In genomic region chr9:131407717-131408195, GRCh38 we compare ENCODE assay signal across 8 cellular contexts. TPM values are rescaled to one million over a fixed set of nuclear protein-coding genes. Genes with fewer than 3 reads are reported as not detected.
A peak's percentile ranks its signal among the peaks of the same experiment; 100 is the strongest.
DNase-seq lines count a peak whose midpoint lies in the region; ATAC-seq, FAIRE-seq and TF ChIP-seq lines count a peak whose summit lies in the region.

No MANE protein-coding gene starts in this region.

- H2AFZ ChIP-seq in SK-N-SH (ENCODE audit: low read depth) = no peak overlapping the region

- intact Hi-C loops in kidney (cut with DNase I) = no loop called here

- CTCF ChIA-PET in HEK293T (lab: Yijun Ruan, JAX) (interaction anchor here (0.5 to 1.0 kb wide), 3 partner anchors 8 to 40 kb away, joined by 4 to 6 read pairs (median 5); no protein-coding TSS in a partner anchor), SK-N-SH (lab: Yijun Ruan, JAX) (interaction anchor here (1.2 to 1.9 kb wide), 2 partner anchors 10 to 15 kb away, joined by 3 to 5 read pairs; no protein-coding TSS in a partner anchor)

- H3K79me2 ChIP-seq in SK-N-SH (ENCODE audit: insufficient read depth) = peaks cover 100% of the 10 kb centered on the region

- H3K27me3 ChIP-seq in SK-N-SH (ENCODE audit: insufficient read depth) = no peaks in the 10 kb centered on the region

- peak overlapping the region; percentile 43; the same call in 1 of the 2 replicates for H3K4me2 ChIP-seq in SK-N-SH

- ATAC-seq in stimulated activated naive CD8-positive, alpha-beta T cell treated with anti-CD3 and anti-CD28 coated beads, Interleukin-15, Interleukin-2, amounts not matched to agents 100 U/mL and 50 U/mL, for 24 hours = peak; percentile 37
- ATAC-seq in HG03025 (IDR thresholded peaks at IDR 0.05; ENCODE audit: low FRiP score, unreplicated experiment) = no peak
- ATAC-seq in HG02938 (IDR thresholded peaks at IDR 0.05; ENCODE audit: unreplicated experiment) = no peak
- ATAC-seq in GM21576 (IDR thresholded peaks at IDR 0.05; ENCODE audit: unreplicated experiment) = no peak

- TF ChIP-seq RAD21 in SK-N-SH (IDR thresholded peaks at IDR 0.05; ENCODE audit: low read length) = no peak

- TF ChIP-seq EP300 in SK-N-SH (IDR thresholded peaks at IDR 0.05; ENCODE audit: borderline replicate concordance in 1 of 2, low read depth in 1 of 2, low read length in 1 of 2) = no peak

- FAIRE-seq in kidney (lab: Jason Lieb, UNC) = no peak

- H4K20me1 ChIP-seq in SK-N-SH (ENCODE audit: insufficient read depth) = peaks cover 100% of the 10 kb centered on the region

- TF ChIP-seq CTCF in SK-N-SH (IDR thresholded peaks at IDR 0.05) (peak; percentile 22), kidney (IDR thresholded peaks at IDR 0.05; ENCODE audit: borderline replicate concordance, extremely low read depth, insufficient read depth) (peak; percentile 13)

- H3K36me3 ChIP-seq in SK-N-SH (replicated peaks in 1 of 2; ENCODE audit: control insufficient read depth in 1 of 2, insufficient read depth in 2 of 2, low read length in 1 of 2) = peaks cover 0 to 8% of the 10 kb centered on the region in 2 experiments
- H3K36me3 ChIP-seq in kidney (ENCODE audit: control insufficient read depth in 1 of 2, insufficient read depth in 2 of 2, low read length in 2 of 2) = no peaks in the 10 kb centered on the region

- peak; percentile 62 for DNase-seq in HEK293T (ENCODE audit: extremely low spot score)
- no peak for DNase-seq in SK-N-SH
- peak; percentile 57 for DNase-seq in central memory CD4-positive, alpha-beta T cell
- DNase-seq in kidney = no peak
- no peak for DNase-seq in stimulated activated naive CD8-positive, alpha-beta T cell treated with anti-CD3 and anti-CD28 coated beads, Interleukin-15, Interleukin-2, amounts not matched to agents 100 U/mL and 50 U/mL, for 24 hours

- H3K9me3 ChIP-seq in SK-N-SH (no peaks in the 10 kb centered on the region), kidney (ENCODE audit: control insufficient read depth in 1 of 2, low read length in 2 of 2) (no peaks in the 10 kb centered on the region)

- H3K4me1 ChIP-seq in SK-N-SH (ENCODE audit: control insufficient read depth in 1 of 2, insufficient read depth in 2 of 2, low read depth in 1 of 2, low read length in 1 of 2) (peaks cover 44 to 45% of the 10 kb centered on the region in 2 experiments), kidney (ENCODE audit: control insufficient read depth in 1 of 2, insufficient read depth in 1 of 2, low read depth in 1 of 2, low read length in 2 of 2) (peaks cover 45 to 47% of the 10 kb centered on the region in 2 donors)

- WGBS in SK-N-SH (ENCODE audit: low lambda C conversion rate) = 64% methylated on average over 13 of the region's 13 CpGs

- H3F3A ChIP-seq in SK-N-SH (replicated peaks; ENCODE audit: insufficient read depth) = peaks cover 13% of the 10 kb centered on the region

- no peaks in the 10 kb centered on the region for H3K9me2 ChIP-seq in SK-N-SH

- POLR2A ChIA-PET in HEK293T (lab: Yijun Ruan, JAX) (interaction anchor here (0.7 to 1.0 kb wide), 2 partner anchors 25 to 35 kb away, joined by 3 read pairs; no protein-coding TSS in a partner anchor), SK-N-SH (lab: Yijun Ruan, JAX) (no interaction called here)

- H3K4me3 ChIP-seq in SK-N-SH (ENCODE audit: low read depth in 2 of 2, low read length in 1 of 2) = no peak overlapping the region
- peak overlapping the region in 1 of 2 donors; percentile 19 for H3K4me3 ChIP-seq in kidney (ENCODE audit: low read length in 2 of 2)

- H3K27ac ChIP-seq in SK-N-SH (ENCODE audit: low read depth in 2 of 2, low read length in 1 of 2) = peak overlapping the region in 1 of 2 experiments; percentile 3; a peak in 2 of 4 replicates
- H3K27ac ChIP-seq in kidney (ENCODE audit: low read depth in 2 of 2, low read length in 2 of 2) = peak overlapping the region in 1 of 2 donors; percentile 8

- H3K9ac ChIP-seq in SK-N-SH (no peak overlapping the region), kidney (ENCODE audit: low read length in 2 of 2) (peak overlapping the region in 1 of 2 donors; percentile 30)

TF ChIP-seq in HEK293T, 16 proteins besides CTCF, POLR2A, EP300 and RAD21:
- no peak for TF ChIP-seq L3MBTL2 (conservative IDR thresholded peaks at IDR 0.05)
- TF ChIP-seq FOXK2 (IDR thresholded peaks at IDR 0.05) = no peak
- no peak for TF ChIP-seq TARDBP (IDR thresholded peaks at IDR 0.05)
- no peak for TF ChIP-seq SP1 (IDR thresholded peaks at IDR 0.05)
- TF ChIP-seq BHLHE40 (IDR thresholded peaks at IDR 0.05; ENCODE audit: borderline replicate concordance) = no peak
- TF ChIP-seq FOXM1 (IDR thresholded peaks at IDR 0.05; ENCODE audit: borderline replicate concordance) = no peak
- TF ChIP-seq CTBP1 (IDR thresholded peaks at IDR 0.05; ENCODE audit: borderline replicate concordance) = no peak
- no peak for TF ChIP-seq SUZ12 (IDR thresholded peaks at IDR 0.05)
- no peak for TF ChIP-seq LEF1 (IDR thresholded peaks at IDR 0.05; ENCODE audit: borderline replicate concordance)
- TF ChIP-seq, protein P1, sequence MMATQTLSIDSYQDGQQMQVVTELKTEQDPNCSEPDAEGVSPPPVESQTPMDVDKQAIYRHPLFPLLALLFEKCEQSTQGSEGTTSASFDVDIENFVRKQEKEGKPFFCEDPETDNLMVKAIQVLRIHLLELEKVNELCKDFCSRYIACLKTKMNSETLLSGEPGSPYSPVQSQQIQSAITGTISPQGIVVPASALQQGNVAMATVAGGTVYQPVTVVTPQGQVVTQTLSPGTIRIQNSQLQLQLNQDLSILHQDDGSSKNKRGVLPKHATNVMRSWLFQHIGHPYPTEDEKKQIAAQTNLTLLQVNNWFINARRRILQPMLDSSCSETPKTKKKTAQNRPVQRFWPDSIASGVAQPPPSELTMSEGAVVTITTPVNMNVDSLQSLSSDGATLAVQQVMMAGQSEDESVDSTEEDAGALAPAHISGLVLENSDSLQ (IDR thresholded peaks at IDR 0.05) = no peak

TF ChIP-seq in SK-N-SH, 30 proteins besides CTCF, POLR2A, EP300 and RAD21 (continues in another document):
- TF ChIP-seq EZH2phosphoT487 (IDR thresholded peaks at IDR 0.05; ENCODE audit: borderline replicate concordance, low read depth) (no peak), ELF1 (IDR thresholded peaks at IDR 0.05) (no peak), RFX5 (IDR thresholded peaks at IDR 0.05; ENCODE audit: low read length) (no peak), MXI1 (IDR thresholded peaks at IDR 0.05; ENCODE audit: low read depth, low read length) (no peak), TEAD4 (IDR thresholded peaks at IDR 0.05; ENCODE audit: borderline replicate concordance, insufficient read depth) (no peak), POLR2AphosphoS5 (IDR thresholded peaks at IDR 0.05; ENCODE audit: low read depth, low read length) (no peak), NFIC (IDR thresholded peaks at IDR 0.05; ENCODE audit: borderline replicate concordance) (no peak), SIN3A (IDR thresholded peaks at IDR 0.05; ENCODE audit: borderline replicate concordance, low read depth, low read length) (no peak), SMC3 (IDR thresholded peaks at IDR 0.05; ENCODE audit: low read depth, low read length) (no peak), TAF1 (IDR thresholded peaks at IDR 0.05; ENCODE audit: borderline replicate concordance, low read depth, low read length) (no peak), YY1 (IDR thresholded peaks at IDR 0.05; ENCODE audit: low read depth) (no peak)
- TF ChIP-seq, protein P2, sequence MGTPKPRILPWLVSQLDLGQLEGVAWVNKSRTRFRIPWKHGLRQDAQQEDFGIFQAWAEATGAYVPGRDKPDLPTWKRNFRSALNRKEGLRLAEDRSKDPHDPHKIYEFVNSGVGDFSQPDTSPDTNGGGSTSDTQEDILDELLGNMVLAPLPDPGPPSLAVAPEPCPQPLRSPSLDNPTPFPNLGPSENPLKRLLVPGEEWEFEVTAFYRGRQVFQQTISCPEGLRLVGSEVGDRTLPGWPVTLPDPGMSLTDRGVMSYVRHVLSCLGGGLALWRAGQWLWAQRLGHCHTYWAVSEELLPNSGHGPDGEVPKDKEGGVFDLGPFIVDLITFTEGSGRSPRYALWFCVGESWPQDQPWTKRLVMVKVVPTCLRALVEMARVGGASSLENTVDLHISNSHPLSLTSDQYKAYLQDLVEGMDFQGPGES (IDR thresholded peaks at IDR 0.05; ENCODE audit: low read depth, low read length) = no peak
- TF ChIP-seq, protein P3, sequence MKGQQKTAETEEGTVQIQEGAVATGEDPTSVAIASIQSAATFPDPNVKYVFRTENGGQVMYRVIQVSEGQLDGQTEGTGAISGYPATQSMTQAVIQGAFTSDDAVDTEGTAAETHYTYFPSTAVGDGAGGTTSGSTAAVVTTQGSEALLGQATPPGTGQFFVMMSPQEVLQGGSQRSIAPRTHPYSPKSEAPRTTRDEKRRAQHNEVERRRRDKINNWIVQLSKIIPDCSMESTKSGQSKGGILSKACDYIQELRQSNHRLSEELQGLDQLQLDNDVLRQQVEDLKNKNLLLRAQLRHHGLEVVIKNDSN (IDR thresholded peaks at IDR 0.05; ENCODE audit: borderline replicate concordance, low read depth) = no peak
- TF ChIP-seq, protein P4, sequence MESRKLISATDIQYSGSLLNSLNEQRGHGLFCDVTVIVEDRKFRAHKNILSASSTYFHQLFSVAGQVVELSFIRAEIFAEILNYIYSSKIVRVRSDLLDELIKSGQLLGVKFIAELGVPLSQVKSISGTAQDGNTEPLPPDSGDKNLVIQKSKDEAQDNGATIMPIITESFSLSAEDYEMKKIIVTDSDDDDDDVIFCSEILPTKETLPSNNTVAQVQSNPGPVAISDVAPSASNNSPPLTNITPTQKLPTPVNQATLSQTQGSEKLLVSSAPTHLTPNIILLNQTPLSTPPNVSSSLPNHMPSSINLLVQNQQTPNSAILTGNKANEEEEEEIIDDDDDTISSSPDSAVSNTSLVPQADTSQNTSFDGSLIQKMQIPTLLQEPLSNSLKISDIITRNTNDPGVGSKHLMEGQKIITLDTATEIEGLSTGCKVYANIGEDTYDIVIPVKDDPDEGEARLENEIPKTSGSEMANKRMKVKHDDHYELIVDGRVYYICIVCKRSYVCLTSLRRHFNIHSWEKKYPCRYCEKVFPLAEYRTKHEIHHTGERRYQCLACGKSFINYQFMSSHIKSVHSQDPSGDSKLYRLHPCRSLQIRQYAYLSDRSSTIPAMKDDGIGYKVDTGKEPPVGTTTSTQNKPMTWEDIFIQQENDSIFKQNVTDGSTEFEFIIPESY (IDR thresholded peaks at IDR 0.05; ENCODE audit: borderline replicate concordance, low read depth) = no peak
- TF ChIP-seq, protein P5, sequence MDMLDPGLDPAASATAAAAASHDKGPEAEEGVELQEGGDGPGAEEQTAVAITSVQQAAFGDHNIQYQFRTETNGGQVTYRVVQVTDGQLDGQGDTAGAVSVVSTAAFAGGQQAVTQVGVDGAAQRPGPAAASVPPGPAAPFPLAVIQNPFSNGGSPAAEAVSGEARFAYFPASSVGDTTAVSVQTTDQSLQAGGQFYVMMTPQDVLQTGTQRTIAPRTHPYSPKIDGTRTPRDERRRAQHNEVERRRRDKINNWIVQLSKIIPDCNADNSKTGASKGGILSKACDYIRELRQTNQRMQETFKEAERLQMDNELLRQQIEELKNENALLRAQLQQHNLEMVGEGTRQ (IDR thresholded peaks at IDR 0.05; ENCODE audit: borderline replicate concordance, low read depth, low read length) = no peak

RNA-seq across cellular contexts. Expression of gene PRRC2B, which starts 13.9 kb away (rescaled TPM):
- 18.5 and 26.3 TPM in 2 replicates for polyA plus RNA-seq in SK-N-SH (2012; rRNA removed)
- polyA plus RNA-seq in SK-N-SH (2012; cell fraction: cytosol; rRNA removed) = 17.5 and 22.0 TPM in 2 replicates
- polyA plus RNA-seq in SK-N-SH (2012; cell fraction: nucleus; rRNA removed) = 84.2 and 122 TPM in 2 replicates
- total RNA-seq in kidney = 227 TPM
- 37.4 TPM for polyA plus RNA-seq in kidney (ENCODE audit: insufficient read depth, low read depth, low replicate concordance)

Comparison
In these comparisons a context has a peak if more than half of its experiments do, and no peak if none do; other contexts are left out.
1. DNase-seq: peak in HEK293T (single experiment) and central memory CD4-positive, alpha-beta T cell (single experiment); none in SK-N-SH (single experiment), kidney (single experiment) and stimulated activated naive CD8-positive, alpha-beta T cell treated with anti-CD3 and anti-CD28 coated beads, Interleukin-15, Interleukin-2, amounts not matched to agents 100 U/mL and 50 U/mL, for 24 hours (single experiment).